Comparison of ENCODE assay signal across 8 cellular contexts in the genomic region with DNA sequence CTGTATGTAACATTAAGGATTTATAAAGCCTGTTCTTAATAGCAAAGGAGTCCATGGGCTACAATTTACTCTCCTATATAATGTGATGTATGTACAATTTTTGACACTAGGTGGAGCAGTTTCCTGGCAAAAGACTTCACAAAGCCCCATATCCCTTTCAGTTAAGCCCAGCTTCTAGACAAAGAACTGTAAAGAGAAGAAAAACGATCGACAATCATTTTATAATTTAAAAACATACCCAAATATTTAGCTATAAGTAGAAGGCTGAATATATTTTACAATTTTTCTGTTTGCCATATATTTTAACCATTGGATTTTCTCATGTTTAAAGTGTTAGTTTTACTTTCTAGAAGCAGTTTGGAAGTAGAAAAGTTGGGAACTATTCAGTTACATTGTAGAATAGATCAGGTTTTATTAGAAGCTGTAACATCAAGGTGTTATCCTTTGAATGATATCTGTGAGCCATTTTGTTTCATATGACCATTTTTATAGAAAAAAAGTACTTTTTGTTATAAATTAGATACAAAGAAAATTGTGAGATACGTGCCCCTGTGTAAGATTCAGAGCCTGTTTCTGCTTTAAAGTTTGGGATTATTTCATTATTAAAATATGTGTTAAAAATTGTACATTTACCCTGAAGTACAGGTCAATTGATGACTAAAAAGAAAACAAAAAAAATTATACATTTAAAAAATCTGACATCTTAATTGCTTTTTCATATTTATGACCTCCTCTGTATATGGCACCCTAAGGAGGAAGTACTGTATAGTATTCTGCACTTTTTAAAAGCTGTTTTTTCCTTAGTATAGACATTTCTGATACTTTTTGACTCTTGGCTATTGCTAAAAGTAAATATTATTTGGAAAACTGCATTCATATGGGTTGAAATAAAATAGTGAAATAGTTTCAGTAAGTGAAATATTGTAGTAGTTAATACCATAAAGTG. TPM values are rescaled to one million over a fixed set of nuclear protein-coding genes. Genes with fewer than 3 reads are reported as not detected.
DNase-seq lines count a peak whose midpoint lies in the region; ATAC-seq and TF ChIP-seq lines count a peak whose summit lies in the region.

No MANE protein-coding gene starts in this region.

- H3K79me2 ChIP-seq in OCI-LY7 (ENCODE audit: insufficient read depth, low read depth, low read length), result no peaks in the 10 kb centered on the region

- no peak overlapping the region for H3K27ac ChIP-seq in OCI-LY7 (ENCODE audit: low read depth, low read length, poor library complexity, severe bottlenecking)
- peak overlapping the region; percentile 96 for H3K27ac ChIP-seq in brain microvascular endothelial cell

- BruUV-seq in OCI-LY7 (replicated peaks; lab: Mats Ljungman, UMichigan), result no TSS peak

- intact Hi-C loops in OCI-LY7 (cut with micrococcal nuclease; ENCODE audit: unreplicated experiment), result loop anchor here (1.0 to 5.0 kb wide), 3 partner anchors 86 to 284 kb away; no protein-coding TSS in a partner anchor

- H3K4me2 ChIP-seq in OCI-LY7 (ENCODE audit: low read length) (0 out of 2 replicates have a peak overlapping the region, but pooled peaks have one; percentile 15), skeletal muscle satellite cell (ENCODE audit: low read length) (peak overlapping the region; percentile 68)

- POLR2A ChIA-PET in OCI-LY7 (lab: Charles Lee), result interaction anchor here (0.5 to 0.8 kb wide), 3 partner anchors 80 to 442 kb away, joined by 3 read pairs; no protein-coding TSS in a partner anchor

- ATAC-seq in GM18517 (IDR thresholded peaks at IDR 0.05; ENCODE audit: unreplicated experiment) (peak; percentile 82), HG02588 (IDR thresholded peaks at IDR 0.05; ENCODE audit: unreplicated experiment) (no peak)

- H3K4me3 ChIP-seq in OCI-LY7 (ENCODE audit: low read depth, low read length, poor library complexity, severe bottlenecking) (no peak overlapping the region), brain microvascular endothelial cell (ENCODE audit: low read depth, low read length) (no peak overlapping the region), skeletal muscle satellite cell (ENCODE audit: low read length) (peak overlapping the region; percentile 18)

- TF ChIP-seq CTCF in OCI-LY7 (conservative IDR thresholded peaks at IDR 0.05; ENCODE audit: low read length) (peak; percentile 97), brain microvascular endothelial cell (IDR thresholded peaks at IDR 0.05; ENCODE audit: low read depth, low read length, missing control alignments) (peak; percentile 62)

- H3K9ac ChIP-seq in skeletal muscle satellite cell (ENCODE audit: low read depth, low read length), result peak overlapping the region; percentile 84

- H3K9me2 ChIP-seq in OCI-LY7 (ENCODE audit: insufficient read depth, low read length), result no peaks in the 10 kb centered on the region

- no peaks in the 10 kb centered on the region for H3K27me3 ChIP-seq in brain microvascular endothelial cell (replicated peaks)
- no peaks in the 10 kb centered on the region for H3K27me3 ChIP-seq in skeletal muscle satellite cell (ENCODE audit: control insufficient read depth, insufficient read depth, low read length)

- DNase-seq in Ammon's horn (ENCODE audit: low spot score), result peak; percentile 84
- peak; percentile 88 for DNase-seq in LHCN-M2 (ENCODE audit: low read depth)
- DNase-seq in OCI-LY7 (ENCODE audit: low spot score), result peak; percentile 82
- peak; percentile 74 for DNase-seq in brain microvascular endothelial cell
- DNase-seq in iPS-NIHi7 (ENCODE audit: extremely low spot score), result peak; percentile 66

- H3K4me1 ChIP-seq in OCI-LY7 (ENCODE audit: insufficient read depth, low read length, poor library complexity, severe bottlenecking) (peaks cover 8% of the 10 kb centered on the region), skeletal muscle satellite cell (ENCODE audit: control insufficient read depth, insufficient read depth, low read length) (peaks cover 38% of the 10 kb centered on the region)

- in situ Hi-C loops in brain microvascular endothelial cell (cut with HindIII; ENCODE audit: low pct_ligation_motif_present, low sequenced_read_pairs), result no loop called here

- no peak overlapping the region for H2AFZ ChIP-seq in OCI-LY7 (ENCODE audit: low read length)

- CTCF ChIA-PET in OCI-LY7 (lab: Charles Lee; ENCODE audit: unreplicated experiment), result no interaction called here

- H3K9me3 ChIP-seq in OCI-LY7 (ENCODE audit: low read length) (no peaks in the 10 kb centered on the region), skeletal muscle satellite cell (replicated peaks; ENCODE audit: low read length) (no peaks in the 10 kb centered on the region)

- H3K36me3 ChIP-seq in OCI-LY7 (ENCODE audit: insufficient read depth, low read length) (peaks cover 21% of the 10 kb centered on the region), brain microvascular endothelial cell (replicated peaks) (no peaks in the 10 kb centered on the region), skeletal muscle satellite cell (ENCODE audit: insufficient read depth, low read length) (no peaks in the 10 kb centered on the region)

- no peaks in the 10 kb centered on the region for H4K20me1 ChIP-seq in OCI-LY7 (ENCODE audit: insufficient read depth, low read length)

RNA-seq across cellular contexts. Expression of gene VMP1, which starts 46.3 kb away (rescaled TPM):
- 193 and 225 TPM in 2 replicates for total RNA-seq in LHCN-M2 (2014; rRNA removed)
- 61.7 TPM for polyA plus RNA-seq in LHCN-M2 (2012)
- total RNA-seq in OCI-LY7 (2014; rRNA removed; shearing (Covaris generic)), result 29.2 and 35.8 TPM in 2 replicates
- 38.0 and 41.9 TPM in 2 replicates for total RNA-seq in OCI-LY7 (2022)
- total RNA-seq in skeletal muscle satellite cell (2012; rRNA removed), result 178 and 192 TPM in 2 replicates

RNA-seq across cellular contexts. Expression of gene PTRH2, which starts 46.6 kb away (rescaled TPM):
- total RNA-seq in LHCN-M2 (2014; rRNA removed), result 29.9 and 34.3 TPM in 2 replicates
- polyA plus RNA-seq in LHCN-M2 (2012), result 38.1 TPM
- total RNA-seq in OCI-LY7 (2014; rRNA removed; shearing (Covaris generic)), result 27.0 and 33.6 TPM in 2 replicates
- 25.7 and 34.5 TPM in 2 replicates for total RNA-seq in OCI-LY7 (2022)
- total RNA-seq in skeletal muscle satellite cell (2012; rRNA removed), result 22.3 and 26.9 TPM in 2 replicates
